8 cellular contexts compared by ENCODE assay signal in the genomic region with DNA sequence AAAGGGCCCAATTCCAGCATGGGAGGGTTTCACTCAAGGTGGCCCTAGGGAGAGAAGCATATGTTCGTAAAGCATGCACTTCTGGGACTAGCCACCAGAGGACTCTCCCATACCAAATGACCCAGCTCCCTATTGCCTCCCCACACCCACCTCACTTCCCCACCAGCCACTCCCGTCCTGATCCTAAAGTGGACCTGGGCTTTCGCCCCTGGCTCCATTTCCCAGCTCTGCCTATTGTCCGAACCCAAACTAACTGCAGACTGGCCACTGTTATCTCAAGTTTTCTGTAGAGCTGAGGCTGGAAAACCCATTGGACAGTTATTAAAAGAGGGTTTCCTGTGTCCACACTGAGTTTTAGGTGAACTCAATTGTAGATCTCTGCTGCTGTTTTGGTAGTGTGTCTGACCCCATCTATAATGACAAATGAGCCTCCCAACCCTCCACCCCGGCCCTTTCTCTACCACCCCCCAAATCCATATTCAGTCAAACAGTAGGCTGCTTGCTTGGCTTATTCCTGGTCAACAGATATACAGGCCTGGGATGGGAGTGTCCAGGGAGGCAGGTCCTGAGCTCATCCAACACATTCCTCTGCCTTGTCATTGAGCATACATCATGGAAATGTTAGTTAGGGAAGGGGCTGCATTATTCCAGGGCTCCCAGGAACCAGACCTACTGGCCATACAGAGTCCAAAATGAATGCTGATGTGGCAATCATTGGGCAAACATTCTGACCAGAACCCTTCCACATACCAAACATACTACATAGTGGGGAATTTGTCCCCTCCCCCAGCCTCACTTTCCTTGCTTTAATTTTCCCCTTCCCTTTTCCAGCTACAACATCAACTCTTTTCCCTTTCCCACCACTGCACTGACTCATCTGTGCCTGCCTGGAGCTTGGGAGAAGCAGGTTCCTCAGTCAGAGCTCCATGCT. TPM values are rescaled to one million over a fixed set of nuclear protein-coding genes. Genes with fewer than 3 reads are reported as not detected.
A peak's percentile ranks its signal among the peaks of the same experiment; 100 is the strongest.
DNase-seq lines count a peak whose midpoint lies in the region; ATAC-seq, FAIRE-seq and TF ChIP-seq lines count a peak whose summit lies in the region.

No MANE protein-coding gene starts in this region.

- no peak overlapping the region for H3K27ac Mint-ChIP-seq in naive thymus-derived CD4-positive, alpha-beta T cell

- peak; percentile 86 for FAIRE-seq in GM12892 (lab: Jason Lieb, UNC)

- ATAC-seq in HG02759 (IDR thresholded peaks at IDR 0.05; ENCODE audit: unreplicated experiment) (peak; percentile 83), esophagus mucosa (peak; percentile 80)
- ATAC-seq in naive thymus-derived CD4-positive, alpha-beta T cell: peak; percentile 78

- no peaks in the 10 kb centered on the region for H3K36me3 Mint-ChIP-seq in naive thymus-derived CD4-positive, alpha-beta T cell

- no peaks in the 10 kb centered on the region for H3K9me3 Mint-ChIP-seq in naive thymus-derived CD4-positive, alpha-beta T cell

- peak; percentile 82 for DNase-seq in AG08396 (ENCODE audit: low spot score)
- DNase-seq in GM12892 (ENCODE audit: insufficient read length): peak; percentile 41
- DNase-seq in NCI-H1105 (lab: John Stamatoyannopoulos, UW): peak; percentile 60
- peak in 5 of 9 donors; percentile 11 to 31 (median 17) for DNase-seq in naive thymus-derived CD4-positive, alpha-beta T cell
- no peak for DNase-seq in vagina (ENCODE audit: extremely low spot score in 2 of 2)

- H3K4me1 ChIP-seq in naive thymus-derived CD4-positive, alpha-beta T cell (ENCODE audit: control insufficient read depth in 2 of 2, insufficient read depth in 2 of 2, low read length in 2 of 2): no peaks in the 10 kb centered on the region
- peaks cover 29% of the 10 kb centered on the region for H3K4me1 ChIP-seq in vagina

- peak overlapping the region; percentile 32; the same call in 1 of the 2 replicates for H3K27ac ChIP-seq in VCaP
- H3K27ac ChIP-seq in naive thymus-derived CD4-positive, alpha-beta T cell (ENCODE audit: low read depth, low read length): no peak overlapping the region
- peak overlapping the region; percentile 62 for H3K27ac ChIP-seq in vagina

- H3K4me3 Mint-ChIP-seq in naive thymus-derived CD4-positive, alpha-beta T cell: no peak overlapping the region

- CTCF ChIA-PET in naive thymus-derived CD4-positive, alpha-beta T cell (lab: Charles Lee): no interaction called here

- no peaks in the 10 kb centered on the region for H3K36me3 ChIP-seq in naive thymus-derived CD4-positive, alpha-beta T cell (ENCODE audit: control insufficient read depth in 2 of 3, insufficient read depth in 3 of 3, low read length in 3 of 3)
- no peaks in the 10 kb centered on the region for H3K36me3 ChIP-seq in vagina

- H3K27me3 Mint-ChIP-seq in naive thymus-derived CD4-positive, alpha-beta T cell: peaks cover 7 to 25% (median 14%) of the 10 kb centered on the region in 5 donors

- TF ChIP-seq CTCF in VCaP (conservative IDR thresholded peaks at IDR 0.05) (peak; percentile 79), vagina (IDR thresholded peaks at IDR 0.05) (peak; percentile 81 to 82 (median 82))

- no peak overlapping the region for H3K4me3 ChIP-seq in naive thymus-derived CD4-positive, alpha-beta T cell (ENCODE audit: low read length)
- H3K4me3 ChIP-seq in vagina: no peak overlapping the region

- no peaks in the 10 kb centered on the region for H3K9me3 ChIP-seq in naive thymus-derived CD4-positive, alpha-beta T cell (ENCODE audit: control insufficient read depth in 2 of 3, low read length in 3 of 3)
- H3K9me3 ChIP-seq in vagina: no peaks in the 10 kb centered on the region

- TF ChIP-seq POLR2A in GM12892 (IDR thresholded peaks at IDR 0.05; ENCODE audit: low read depth, low read length): no peak
- no peak for TF ChIP-seq POLR2A in vagina (IDR thresholded peaks at IDR 0.05)

- peaks cover 0 to 2% (median 0%) of the 10 kb centered on the region in 7 donors for H3K4me1 Mint-ChIP-seq in naive thymus-derived CD4-positive, alpha-beta T cell

- POLR2A ChIA-PET in naive thymus-derived CD4-positive, alpha-beta T cell (lab: Charles Lee): no interaction called here

- no peaks in the 10 kb centered on the region for H3K27me3 ChIP-seq in naive thymus-derived CD4-positive, alpha-beta T cell (ENCODE audit: control insufficient read depth in 2 of 2, insufficient read depth in 2 of 2, low read length in 2 of 2)
- H3K27me3 ChIP-seq in vagina: no peaks in the 10 kb centered on the region

- intact Hi-C loops in naive thymus-derived CD4-positive, alpha-beta T cell (cut with micrococcal nuclease): loop anchor here (1.0 to 10.0 kb wide), 6 partner anchors 123 to 746 kb away; no protein-coding TSS in a partner anchor
- intact Hi-C loops in vagina (cut with DNase I): loop anchor here (5.0 kb wide), 2 partner anchors 176 to 276 kb away; a partner anchor contains a TSS

RNA-seq across cellular contexts. Expression of a gene that starts 59.2 kb away (rescaled TPM):
- 0.55 TPM for polyA plus RNA-seq in GM12892 (2012; ENCODE audit: missing spikeins)
- total RNA-seq in esophagus mucosa: 0.08 TPM
- not detected for total RNA-seq in naive thymus-derived CD4-positive, alpha-beta T cell
- not detected for polyA plus RNA-seq in naive thymus-derived CD4-positive, alpha-beta T cell
- 0.49 TPM for total RNA-seq in vagina

Comparison
In these comparisons a context has a peak if more than half of its experiments do, and no peak if none do; other contexts are left out.
1. DNase-seq: peak in AG08396 (single experiment), GM12892 (single experiment), NCI-H1105 (single experiment) and naive thymus-derived CD4-positive, alpha-beta T cell (5 of 9); none in vagina (0 of 2).
2. Peak in every context shown above with its lines, with median percentiles within 50 percentile points of each other: ATAC-seq.